Comparison of ENCODE assay signal across 9 cellular contexts in the genomic region with DNA sequence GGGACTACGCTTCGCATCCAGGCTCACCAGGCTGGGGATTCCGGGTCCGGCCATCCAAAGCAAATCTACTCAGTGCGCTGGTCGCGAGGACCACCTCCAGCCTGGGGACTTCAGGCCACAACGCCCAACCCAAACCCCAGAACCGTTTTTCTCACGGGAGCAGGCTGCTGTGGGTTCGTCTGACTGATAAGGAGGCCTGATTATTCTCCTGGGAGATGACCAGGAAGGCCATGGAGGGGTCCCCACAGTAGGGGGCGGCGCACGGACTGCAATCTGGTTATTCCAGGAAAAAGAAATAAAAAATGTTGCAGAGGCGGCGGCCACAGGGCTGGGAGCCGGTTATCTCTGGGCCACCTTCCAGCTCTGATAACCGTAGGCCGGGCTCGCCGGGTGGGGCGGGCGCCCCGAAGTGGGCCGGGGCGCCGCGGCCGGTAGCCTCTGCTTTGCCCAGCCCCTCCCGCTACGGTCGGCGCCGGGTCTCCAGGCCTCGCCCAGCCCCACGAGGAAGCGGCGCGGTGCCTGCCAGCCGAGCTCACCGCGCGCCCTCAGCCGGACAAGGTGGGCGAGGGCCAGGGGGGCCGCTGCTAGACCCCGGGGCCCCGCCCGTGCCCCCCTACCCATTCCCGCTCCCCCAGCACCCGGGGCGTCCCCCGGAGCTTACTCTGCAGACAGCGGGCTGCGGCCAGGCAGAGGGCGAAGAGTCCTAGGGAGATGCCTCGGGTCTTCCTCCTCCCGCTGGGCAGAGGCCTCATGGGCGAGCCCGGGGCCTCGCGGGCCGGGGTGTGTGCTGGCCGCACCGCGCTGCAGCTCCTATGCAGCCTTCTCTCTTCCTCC. TPM values are rescaled to one million over a fixed set of nuclear protein-coding genes. Genes with fewer than 3 reads are reported as not detected.
A peak's percentile ranks its signal among the peaks of the same experiment; 100 is the strongest.
DNase-seq lines count a peak whose midpoint lies in the region; ATAC-seq, FAIRE-seq and TF ChIP-seq lines count a peak whose summit lies in the region.
"Had no signal": no experiment of that assay in that cellular context is flagged by ENCODE, and none has a peak within 500 bp of the region (broad histone marks: within the 10 kb centered on the region; RNA-seq: fewer than 3 reads in every experiment).

No MANE protein-coding gene starts in this region.

- H3K27ac ChIP-seq in colonic mucosa, result peak overlapping the region; percentile 80
- no peak overlapping the region for H3K27ac ChIP-seq in HepG2 (ENCODE audit: extremely low read length, insufficient read depth, low read length)

- no peak overlapping the region for H2AFZ ChIP-seq in HepG2 (ENCODE audit: low read length)

- no peak overlapping the region for H3K27ac Mint-ChIP-seq in stimulated activated naive CD8-positive, alpha-beta T cell treated with anti-CD3 and anti-CD28 coated beads, Interleukin-15, amount 100 ng/mL, for 72 hours

- peak overlapping the region; percentile 68 for H3K4me2 ChIP-seq in HepG2 (ENCODE audit: low read depth, low read length)

- H3K9me3 Mint-ChIP-seq in stimulated activated naive CD8-positive, alpha-beta T cell treated with anti-CD3 and anti-CD28 coated beads, Interleukin-15, amount 100 ng/mL, for 72 hours, result no peaks in the 10 kb centered on the region

- H3K27me3 ChIP-seq in colonic mucosa, result no peaks in the 10 kb centered on the region
- H3K27me3 ChIP-seq in HepG2 (ENCODE audit: control insufficient read depth in 1 of 2, insufficient read depth in 2 of 2, low read length in 2 of 2), result peaks cover 4 to 43% of the 10 kb centered on the region in 2 experiments

- H3K4me3 ChIP-seq in colonic mucosa, result peak overlapping the region; percentile 52
- peak overlapping the region; percentile 37 to 62 (median 40); a peak in 5 of 6 replicates for H3K4me3 ChIP-seq in HepG2 (replicated peaks in 1 of 3; ENCODE audit: insufficient read depth in 1 of 3, low read depth in 2 of 3, low read length in 3 of 3)

- H4K20me1 ChIP-seq in HepG2 (ENCODE audit: insufficient read depth, low read length), result no peaks in the 10 kb centered on the region

- peak overlapping the region in 1 of 2 donors; percentile 49 for H3K4me3 Mint-ChIP-seq in stimulated activated naive CD8-positive, alpha-beta T cell treated with anti-CD3 and anti-CD28 coated beads, Interleukin-15, amount 100 ng/mL, for 72 hours

- TF ChIP-seq EP300 in HepG2 (IDR thresholded peaks at IDR 0.05; ENCODE audit: low read depth in 2 of 2, low read length in 2 of 2) (no peak), HepG2 (CRISPR knock-in tag; IDR thresholded peaks at IDR 0.05; ENCODE audit: borderline replicate concordance) (no peak)

- H3K79me2 ChIP-seq in HepG2 (ENCODE audit: insufficient read depth, low read length), result no peaks in the 10 kb centered on the region

- no peak for TF ChIP-seq RAD21 in HepG2 (CRISPR knock-in tag; IDR thresholded peaks at IDR 0.05)

- no peak for FAIRE-seq in HepG2 (lab: Jason Lieb, UNC)
- no peak for FAIRE-seq in RCC 7860 (lab: Jason Lieb, UNC)
- no peak for FAIRE-seq in D721Med (lab: Jason Lieb, UNC)

- no peak for DNase-seq in stimulated activated naive CD8-positive, alpha-beta T cell treated with anti-CD3 and anti-CD28 coated beads, Interleukin-15, amount 100 ng/mL, for 72 hours
- no peak for DNase-seq in stimulated activated naive CD8-positive, alpha-beta T cell treated with anti-CD3 and anti-CD28 coated beads, Interleukin-15, Interleukin-2, amounts not matched to agents 100 U/mL and 50 U/mL, for 24 hours
- DNase-seq in colonic mucosa, result peak; percentile 79
- no peak for DNase-seq in HepG2 (ENCODE audit: low spot score)
- DNase-seq in RCC 7860 (ENCODE audit: low spot score), result no peak
- DNase-seq in D721Med (ENCODE audit: insufficient read length, low spot score), result no peak

- in situ Hi-C loops in HepG2 (cut with HindIII; ENCODE audit: extremely low pct_ligation_motif_present, low pct_unique_long_range_greater_than_20kb), result no loop called here

- H3K4me1 ChIP-seq in colonic mucosa, result no peaks in the 10 kb centered on the region
- H3K4me1 ChIP-seq in HepG2 (ENCODE audit: insufficient read depth, low read length), result peaks cover 19% of the 10 kb centered on the region

- H3K36me3 ChIP-seq in colonic mucosa (no peaks in the 10 kb centered on the region), HepG2 (replicated peaks in 1 of 2; ENCODE audit: control insufficient read depth in 1 of 2, insufficient read depth in 2 of 2, low read length in 2 of 2) (no peaks in the 10 kb centered on the region)

- H3K27me3 Mint-ChIP-seq in stimulated activated naive CD8-positive, alpha-beta T cell treated with anti-CD3 and anti-CD28 coated beads, Interleukin-15, amount 100 ng/mL, for 72 hours, result peaks cover 46% of the 10 kb centered on the region

- ATAC-seq in stimulated activated naive CD8-positive, alpha-beta T cell treated with anti-CD3 and anti-CD28 coated beads, Interleukin-15, amount 100 ng/mL, for 72 hours, result peak; percentile 62
- ATAC-seq in stimulated activated naive CD8-positive, alpha-beta T cell treated with anti-CD3 and anti-CD28 coated beads, Interleukin-15, Interleukin-2, amounts not matched to agents 100 U/mL and 50 U/mL, for 24 hours, result no peak
- peak; percentile 91 for ATAC-seq in HepG2
- ATAC-seq in HG02798 (IDR thresholded peaks at IDR 0.05; ENCODE audit: poor library complexity, unreplicated experiment), result no peak
- no peak for ATAC-seq in HG03159 (IDR thresholded peaks at IDR 0.05; ENCODE audit: unreplicated experiment)

- no peaks in the 10 kb centered on the region for H3K9me3 ChIP-seq in colonic mucosa
- H3K9me3 ChIP-seq in HepG2 (ENCODE audit: low read length), result no peaks in the 10 kb centered on the region

- H3K9ac ChIP-seq in colonic mucosa (ENCODE audit: low read depth in 2 of 2, low read length in 2 of 2) (peak overlapping the region; percentile 37 to 70), HepG2 (ENCODE audit: insufficient read depth, low read depth, low read length) (no peak overlapping the region)

- no peaks in the 10 kb centered on the region for H3K4me1 Mint-ChIP-seq in stimulated activated naive CD8-positive, alpha-beta T cell treated with anti-CD3 and anti-CD28 coated beads, Interleukin-15, amount 100 ng/mL, for 72 hours

- BruUV-seq in HepG2 (replicated peaks; lab: Mats Ljungman, UMichigan), result no TSS peak

- TF ChIP-seq POLR2A in HepG2 (IDR thresholded peaks at IDR 0.05; ENCODE audit: insufficient read depth in 1 of 2, low read depth in 2 of 2, low read length in 2 of 2), result no peak

- POLR2A ChIA-PET in HepG2 (lab: Yijun Ruan, JAX), result interaction anchor here (0.6 kb wide), 1 partner anchor 66 kb away, joined by 3 read pairs; a partner anchor contains a TSS

- CTCF ChIA-PET in HepG2 (lab: Yijun Ruan, JAX; ENCODE audit: low intra/inter-chr PET ratio, low total read pairs), result no interaction called here

- TF ChIP-seq CTCF in colonic mucosa (IDR thresholded peaks at IDR 0.05) (no peak), HepG2 (CRISPR knock-in tag; IDR thresholded peaks at IDR 0.05) (no peak; the same call in 1 of the 2 replicates), D721Med (IDR thresholded peaks at IDR 0.05; ENCODE audit: insufficient read depth, missing control alignments) (no peak)

- 33% methylated on average over 22 of the region's 66 CpGs for WGBS in HepG2 (ENCODE audit: low lambda C conversion rate)

- intact Hi-C loops in colonic mucosa (cut with DNase I), result no loop called here
- intact Hi-C loops in HepG2 (cut with micrococcal nuclease; ENCODE audit: unreplicated experiment), result no loop called here

TF ChIP-seq in HepG2, 621 proteins besides CTCF, POLR2A, EP300 and RAD21 (continues in another document):
- TF ChIP-seq ZNF343 (CRISPR knock-in tag; IDR thresholded peaks at IDR 0.05), result no peak
- TF ChIP-seq CENPT (CRISPR knock-in tag; IDR thresholded peaks at IDR 0.05; ENCODE audit: low read depth), result no peak
- TF ChIP-seq JUND (CRISPR knock-in tag; IDR thresholded peaks at IDR 0.05), result no peak
- no peak for TF ChIP-seq ZFP82 (CRISPR knock-in tag; IDR thresholded peaks at IDR 0.05; ENCODE audit: borderline replicate concordance)
- TF ChIP-seq, protein P1, sequence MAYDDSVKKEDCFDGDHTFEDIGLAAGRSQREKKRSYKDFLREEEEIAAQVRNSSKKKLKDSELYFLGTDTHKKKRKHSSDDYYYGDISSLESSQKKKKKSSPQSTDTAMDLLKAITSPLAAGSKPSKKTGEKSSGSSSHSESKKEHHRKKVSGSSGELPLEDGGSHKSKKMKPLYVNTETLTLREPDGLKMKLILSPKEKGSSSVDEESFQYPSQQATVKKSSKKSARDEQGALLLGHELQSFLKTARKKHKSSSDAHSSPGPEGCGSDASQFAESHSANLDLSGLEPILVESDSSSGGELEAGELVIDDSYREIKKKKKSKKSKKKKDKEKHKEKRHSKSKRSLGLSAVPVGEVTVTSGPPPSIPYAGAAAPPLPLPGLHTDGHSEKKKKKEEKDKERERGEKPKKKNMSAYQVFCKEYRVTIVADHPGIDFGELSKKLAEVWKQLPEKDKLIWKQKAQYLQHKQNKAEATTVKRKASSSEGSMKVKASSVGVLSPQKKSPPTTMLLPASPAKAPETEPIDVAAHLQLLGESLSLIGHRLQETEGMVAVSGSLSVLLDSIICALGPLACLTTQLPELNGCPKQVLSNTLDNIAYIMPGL (CRISPR knock-in tag; IDR thresholded peaks at IDR 0.05; ENCODE audit: borderline replicate concordance in 1 of 2, low read depth in 1 of 2), result 0 out of 4 replicates have a peak, but pooled peaks of 1 of the 2 experiments have one; percentile 24

RNA-seq across cellular contexts. Expression of a gene that starts 0.5 kb away (rescaled TPM):
- total RNA-seq in colonic mucosa (1 to 10 TPM; 1.4 to 2.4 TPM), HepG2 (2016; rRNA removed; fragmentation: Illumina TruSeq; extraction: Trizol) (not detected in 2 replicates)
- not detected in 2 replicates for total RNA-seq in HepG2 (2016; cell fraction: cytosol; rRNA removed; fragmentation: Illumina TruSeq; extraction: Trizol; ENCODE audit: low read depth)
- total RNA-seq in HepG2 (2016; cell fraction: insoluble cytoplasmic fraction; rRNA removed; fragmentation: Illumina TruSeq; extraction: Trizol), result not detected in 2 replicates
- not detected in 2 replicates for total RNA-seq in HepG2 (2016; cell fraction: membrane; rRNA removed; fragmentation: Illumina TruSeq; extraction: Trizol)
- not detected in 2 replicates for total RNA-seq in HepG2 (2016; cell fraction: nucleus; rRNA removed; fragmentation: Illumina TruSeq; extraction: Trizol)
- polyA plus RNA-seq in HepG2 (2011; rRNA removed), result 0.03 TPM in 1 of 2 replicates, not detected in the other
- polyA plus RNA-seq in HepG2 (2011; cell fraction: cytosol; rRNA removed), result 0.08 TPM in 1 of 2 replicates, not detected in the other
- 0.05 TPM in 1 of 2 replicates, not detected in the other for polyA plus RNA-seq in HepG2 (2011; cell fraction: nucleus; rRNA removed)
- polyA plus RNA-seq in HepG2 (2012), result 0.05 and 0.11 TPM in 2 replicates
- not detected in 2 replicates for polyA plus RNA-seq in HepG2 (2016; cell fraction: cytosol; fragmentation: Illumina TruSeq; extraction: Trizol; ENCODE audit: low read depth)
- polyA plus RNA-seq in HepG2 (2016; cell fraction: insoluble cytoplasmic fraction; fragmentation: Illumina TruSeq; extraction: Trizol; ENCODE audit: low read depth), result not detected in 2 replicates
- polyA plus RNA-seq in HepG2 (2016; cell fraction: membrane; fragmentation: Illumina TruSeq; extraction: Trizol; ENCODE audit: low read depth), result not detected in 2 replicates
- not detected in 2 replicates for polyA plus RNA-seq in HepG2 (2016; cell fraction: nucleus; fragmentation: Illumina TruSeq; extraction: Trizol; ENCODE audit: insufficient read depth, low read depth)
- not detected in 2 replicates for polyA minus RNA-seq in HepG2 (2011; rRNA and poly(A)+ RNA removed; ENCODE audit: low replicate concordance)
- polyA minus RNA-seq in HepG2 (2011; cell fraction: cytosol; rRNA and poly(A)+ RNA removed), result not detected in 2 replicates
- polyA minus RNA-seq in HepG2 (2011; cell fraction: nucleus; rRNA and poly(A)+ RNA removed), result 0.26 and 0.99 TPM in 2 replicates
- total RNA-seq: T-helper 2 cell treated with Interferon-gamma antibody and Interleukin-4, amounts not matched to agents 100 ng/mL and 5 ng/mL, for 36 hours had no signal

Comparison
In these comparisons a context has a peak if more than half of its experiments do, and no peak if none do; other contexts are left out.
1. ATAC-seq: peak in stimulated activated naive CD8-positive, alpha-beta T cell treated with anti-CD3 and anti-CD28 coated beads, Interleukin-15, amount 100 ng/mL, for 72 hours (single experiment) and HepG2 (single experiment); none in stimulated activated naive CD8-positive, alpha-beta T cell treated with anti-CD3 and anti-CD28 coated beads, Interleukin-15, Interleukin-2, amounts not matched to agents 100 U/mL and 50 U/mL, for 24 hours (single experiment), HG02798 (single experiment) and HG03159 (single experiment).